20 cellular contexts compared by ENCODE assay signal in genomic region chr1:41355356-41355755, GRCh38. TPM values are rescaled to one million over a fixed set of nuclear protein-coding genes. Genes with fewer than 3 reads are reported as not detected.
DNase-seq lines count a peak whose midpoint lies in the region; ATAC-seq and TF ChIP-seq lines count a peak whose summit lies in the region.
"Had no signal": no experiment of that assay in that cellular context is flagged by ENCODE, and none has a peak within 500 bp of the region (broad histone marks: within the 10 kb centered on the region; RNA-seq: fewer than 3 reads in every experiment).

No MANE protein-coding gene starts in this region.

- H3K9me3 Mint-ChIP-seq in activated CD8-positive, alpha-beta T cell treated with anti-CD3 and anti-CD28 coated beads, Interleukin-2, amount 10 ng/mL, durations not matched to agents 7 days and 5 days (ENCODE audit: insufficient read depth): no peaks in the 10 kb centered on the region
- H3K9me3 Mint-ChIP-seq: CD8-positive, alpha-beta T cell had no signal

- TF ChIP-seq EP300 in transverse colon (IDR thresholded peaks at IDR 0.05; ENCODE audit: low read depth): no peak

- TF ChIP-seq POLR2A in esophagus squamous epithelium (IDR thresholded peaks at IDR 0.05) (no peak), transverse colon (IDR thresholded peaks at IDR 0.05) (no peak)

- H3K36me3 Mint-ChIP-seq in activated CD8-positive, alpha-beta T cell treated with anti-CD3 and anti-CD28 coated beads, Interleukin-2, amount 10 ng/mL, durations not matched to agents 7 days and 5 days (ENCODE audit: low read depth): no peaks in the 10 kb centered on the region
- H3K36me3 Mint-ChIP-seq: CD8-positive, alpha-beta T cell had no signal

- CTCF ChIA-PET in activated CD8-positive, alpha-beta T cell treated with anti-CD3 and anti-CD28 coated beads, Interleukin-2, amount 10 ng/mL, durations not matched to agents 7 days and 5 days (lab: Charles Lee): no interaction called here

- intact Hi-C loops in cardiac septum (cut with DNase I): no loop called here
- intact Hi-C loops in left cardiac atrium (cut with DNase I): no loop called here
- intact Hi-C loops in posterior vena cava (cut with DNase I): no loop called here
- intact Hi-C loops in esophagus squamous epithelium (cut with DNase I): no loop called here
- intact Hi-C loops in transverse colon (cut with DNase I; ENCODE audit: low total_unique reads): no loop called here

- peaks cover 24% of the 10 kb centered on the region for H3K27me3 Mint-ChIP-seq in activated CD8-positive, alpha-beta T cell treated with anti-CD3 and anti-CD28 coated beads, Interleukin-2, amount 10 ng/mL, durations not matched to agents 7 days and 5 days (ENCODE audit: low read depth)

- H3K4me3 Mint-ChIP-seq in activated CD8-positive, alpha-beta T cell treated with anti-CD3 and anti-CD28 coated beads, Interleukin-2, amount 10 ng/mL, durations not matched to agents 7 days and 5 days: no peak overlapping the region
- H3K4me3 Mint-ChIP-seq: CD8-positive, alpha-beta T cell had no signal

- no peak overlapping the region for H3K27ac Mint-ChIP-seq in activated CD8-positive, alpha-beta T cell treated with anti-CD3 and anti-CD28 coated beads, Interleukin-2, amount 10 ng/mL, durations not matched to agents 7 days and 5 days
- H3K27ac Mint-ChIP-seq: CD8-positive, alpha-beta T cell had no signal

- peak; percentile 15 for DNase-seq in cardiac septum (ENCODE audit: low spot score)
- DNase-seq in left cardiac atrium: no peak
- DNase-seq in ecto neural progenitor cell (ENCODE audit: low spot score): peak; percentile 36
- DNase-seq in posterior vena cava (ENCODE audit: low spot score): peak; percentile 30
- DNase-seq in esophagus squamous epithelium (lab: John Stamatoyannopoulos, UW): no peak
- DNase-seq in activated CD8-positive, alpha-beta T cell treated with anti-CD3 and anti-CD28 coated beads, Interleukin-2, amount 10 ng/mL, durations not matched to agents 7 days and 5 days: no peak
- no peak for DNase-seq in transverse colon
- DNase-seq: Calu3; DMS53; EL; KG1; MV-4-11; NCI-H1694 treated with DMSO at 0.1 percent for 48 hours; NCI-H2107; NCI-H510A; NCI-H748 treated with DMSO at 0.1 percent for 48 hours; NK-92 treated with Interleukin-12 subunit alpha and Interleukin-12 subunit beta, amount 100 ng/mL, for 24 hours had no signal

- no peak for ATAC-seq in left cardiac atrium
- no peak for ATAC-seq in activated CD8-positive, alpha-beta T cell treated with anti-CD3 and anti-CD28 coated beads, Interleukin-2, amount 10 ng/mL, durations not matched to agents 7 days and 5 days
- ATAC-seq: CD8-positive, alpha-beta T cell; Right ventricle myocardium inferior had no signal

- H3K4me1 Mint-ChIP-seq in activated CD8-positive, alpha-beta T cell treated with anti-CD3 and anti-CD28 coated beads, Interleukin-2, amount 10 ng/mL, durations not matched to agents 7 days and 5 days (ENCODE audit: low read depth): no peaks in the 10 kb centered on the region

- no peaks in the 10 kb centered on the region for H3K27me3 ChIP-seq in esophagus squamous epithelium
- no peaks in the 10 kb centered on the region for H3K27me3 ChIP-seq in transverse colon
- H3K27me3 ChIP-seq: BLaER1 treated with 17β-estradiol and CSF1 and Interleukin-3, amounts not matched to agents 10 nM and 100 nM had no signal

- in situ Hi-C loops in transverse colon (cut with MboI; ENCODE audit: low pct_ligation_motif_present in 1 of 4, low pct_unique_long_range_greater_than_20kb in 1 of 4, low sequenced_read_pairs in 3 of 4): no loop called here

- POLR2A ChIA-PET in activated CD8-positive, alpha-beta T cell treated with anti-CD3 and anti-CD28 coated beads, Interleukin-2, amount 10 ng/mL, durations not matched to agents 7 days and 5 days (lab: Charles Lee): interaction anchor here (0.6 kb wide), 1 partner anchor 13 kb away, joined by 3 read pairs; no protein-coding TSS in a partner anchor

- H3K9me3 ChIP-seq in esophagus squamous epithelium (no peaks in the 10 kb centered on the region), transverse colon (no peaks in the 10 kb centered on the region)
- H3K9me3 ChIP-seq: BLaER1 treated with 17β-estradiol and CSF1 and Interleukin-3, amounts not matched to agents 10 nM and 100 nM had no signal

- no peak overlapping the region for H3K27ac ChIP-seq in esophagus squamous epithelium
- no peak overlapping the region for H3K27ac ChIP-seq in transverse colon
- H3K27ac ChIP-seq: BLaER1 treated with 17β-estradiol and CSF1 and Interleukin-3, amounts not matched to agents 10 nM and 100 nM had no signal

- TF ChIP-seq CTCF in esophagus squamous epithelium (IDR thresholded peaks at IDR 0.05): no peak
- TF ChIP-seq CTCF in transverse colon (IDR thresholded peaks at IDR 0.05): no peak

- H3K4me1 ChIP-seq in esophagus squamous epithelium: peaks cover 5 to 31% (median 9%) of the 10 kb centered on the region in 3 donors
- peaks cover 12 to 30% (median 27%) of the 10 kb centered on the region in 4 donors for H3K4me1 ChIP-seq in transverse colon

- H3K4me3 ChIP-seq in esophagus squamous epithelium (no peak overlapping the region), transverse colon (no peak overlapping the region)
- H3K4me3 ChIP-seq: BLaER1 treated with 17β-estradiol and CSF1 and Interleukin-3, amounts not matched to agents 10 nM and 100 nM had no signal

- WGBS in esophagus squamous epithelium, 2 donors: 100% methylated on average over 1 of the region's 1 CpG
- WGBS in transverse colon (ENCODE audit: low coverage in 1 of 2), 2 donors: 100% methylated on average over 1 of the region's 1 CpG; no CpG with 5 or more reads in 1 of the 2 donors

- H3K36me3 ChIP-seq in esophagus squamous epithelium (no peaks in the 10 kb centered on the region), transverse colon (no peaks in the 10 kb centered on the region)
- H3K36me3 ChIP-seq: BLaER1 treated with 17β-estradiol and CSF1 and Interleukin-3, amounts not matched to agents 10 nM and 100 nM had no signal

RNA-seq across cellular contexts. Expression of gene FOXO6, which starts 5.9 kb away (rescaled TPM):
- total RNA-seq in cardiac septum (2.0 TPM), left cardiac atrium (1 to 10 TPM; 1.8 to 2.9 TPM), posterior vena cava (under 1 TPM; 0.62 to 0.83 TPM), esophagus squamous epithelium (under 1 TPM in 3 of 4 donors, not detected in 1; 0.18 to 0.53 (median 0.38) TPM), transverse colon (1 to 10 TPM in 1 of 4 donors, under 1 TPM in 1, not detected in 2; 0.14 to 4.1 TPM)
- under 1 TPM; 0.24 to 0.31 TPM for total RNA-seq in activated CD8-positive, alpha-beta T cell treated with anti-CD3 and anti-CD28 coated beads, Interleukin-2, amount 10 ng/mL, durations not matched to agents 7 days and 5 days

Comparison
In these comparisons a context has a peak if more than half of its experiments do, and no peak if none do; other contexts are left out.
1. DNase-seq: peak in cardiac septum (single experiment), ecto neural progenitor cell (single experiment) and posterior vena cava (single experiment); none in left cardiac atrium (single experiment), esophagus squamous epithelium (single experiment), activated CD8-positive, alpha-beta T cell treated with anti-CD3 and anti-CD28 coated beads, Interleukin-2, amount 10 ng/mL, durations not matched to agents 7 days and 5 days (single experiment) and transverse colon (single experiment).